1 cellular context compared by ENCODE assay signal in the genomic region with DNA sequence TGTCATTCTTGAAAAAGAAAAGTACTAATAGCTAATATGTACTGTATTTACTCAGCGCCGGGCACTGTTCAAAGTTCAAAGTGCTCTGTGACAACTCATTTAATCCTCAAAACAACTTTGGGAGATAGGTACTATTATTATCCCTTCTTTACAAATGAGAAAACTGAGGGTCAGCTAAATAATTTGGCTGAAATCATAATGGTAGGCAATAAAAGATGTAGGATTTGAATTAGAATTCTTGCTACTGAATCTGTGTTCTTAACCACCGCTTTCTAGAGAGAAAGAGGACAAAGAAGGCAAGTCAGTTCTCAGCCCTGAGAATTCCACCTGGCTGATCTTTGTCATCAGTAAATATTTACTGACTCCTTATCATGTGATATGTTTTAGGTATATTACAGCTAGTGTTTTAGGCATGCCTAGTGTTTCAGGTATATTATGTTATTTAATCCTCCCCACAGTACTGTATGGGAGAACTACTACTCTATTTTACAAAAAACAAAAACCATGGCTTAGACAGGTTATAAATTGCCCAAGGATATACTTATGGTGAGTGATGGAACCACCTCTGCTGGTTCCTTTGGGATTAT.
TF ChIP-seq lines count a peak whose summit lies in the region.

No MANE protein-coding gene starts in this region.

TF ChIP-seq in HepG2, 621 proteins besides CTCF, POLR2A, EP300 and RAD21 (continued from another document):
- TF ChIP-seq, protein P1, sequence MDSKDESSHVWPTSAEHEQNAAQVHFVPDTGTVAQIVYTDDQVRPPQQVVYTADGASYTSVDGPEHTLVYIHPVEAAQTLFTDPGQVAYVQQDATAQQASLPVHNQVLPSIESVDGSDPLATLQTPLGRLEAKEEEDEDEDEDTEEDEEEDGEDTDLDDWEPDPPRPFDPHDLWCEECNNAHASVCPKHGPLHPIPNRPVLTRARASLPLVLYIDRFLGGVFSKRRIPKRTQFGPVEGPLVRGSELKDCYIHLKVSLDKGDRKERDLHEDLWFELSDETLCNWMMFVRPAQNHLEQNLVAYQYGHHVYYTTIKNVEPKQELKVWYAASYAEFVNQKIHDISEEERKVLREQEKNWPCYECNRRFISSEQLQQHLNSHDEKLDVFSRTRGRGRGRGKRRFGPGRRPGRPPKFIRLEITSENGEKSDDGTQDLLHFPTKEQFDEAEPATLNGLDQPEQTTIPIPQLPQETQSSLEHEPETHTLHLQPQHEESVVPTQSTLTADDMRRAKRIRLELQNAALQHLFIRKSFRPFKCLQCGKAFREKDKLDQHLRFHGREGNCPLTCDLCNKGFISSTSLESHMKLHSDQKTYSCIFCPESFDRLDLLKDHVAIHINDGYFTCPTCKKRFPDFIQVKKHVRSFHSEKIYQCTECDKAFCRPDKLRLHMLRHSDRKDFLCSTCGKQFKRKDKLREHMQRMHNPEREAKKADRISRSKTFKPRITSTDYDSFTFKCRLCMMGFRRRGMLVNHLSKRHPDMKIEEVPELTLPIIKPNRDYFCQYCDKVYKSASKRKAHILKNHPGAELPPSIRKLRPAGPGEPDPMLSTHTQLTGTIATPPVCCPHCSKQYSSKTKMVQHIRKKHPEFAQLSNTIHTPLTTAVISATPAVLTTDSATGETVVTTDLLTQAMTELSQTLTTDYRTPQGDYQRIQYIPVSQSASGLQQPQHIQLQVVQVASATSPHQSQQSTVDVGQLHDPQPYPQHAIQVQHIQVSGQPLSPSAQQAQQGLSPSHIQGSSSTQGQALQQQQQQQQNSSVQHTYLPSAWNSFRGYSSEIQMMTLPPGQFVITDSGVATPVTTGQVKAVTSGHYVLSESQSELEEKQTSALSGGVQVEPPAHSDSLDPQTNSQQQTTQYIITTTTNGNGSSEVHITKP (CRISPR knock-in tag; IDR thresholded peaks at IDR 0.05; ENCODE audit: low read depth): no peak; the same call in 1 of the 2 replicates
- TF ChIP-seq, protein P2, sequence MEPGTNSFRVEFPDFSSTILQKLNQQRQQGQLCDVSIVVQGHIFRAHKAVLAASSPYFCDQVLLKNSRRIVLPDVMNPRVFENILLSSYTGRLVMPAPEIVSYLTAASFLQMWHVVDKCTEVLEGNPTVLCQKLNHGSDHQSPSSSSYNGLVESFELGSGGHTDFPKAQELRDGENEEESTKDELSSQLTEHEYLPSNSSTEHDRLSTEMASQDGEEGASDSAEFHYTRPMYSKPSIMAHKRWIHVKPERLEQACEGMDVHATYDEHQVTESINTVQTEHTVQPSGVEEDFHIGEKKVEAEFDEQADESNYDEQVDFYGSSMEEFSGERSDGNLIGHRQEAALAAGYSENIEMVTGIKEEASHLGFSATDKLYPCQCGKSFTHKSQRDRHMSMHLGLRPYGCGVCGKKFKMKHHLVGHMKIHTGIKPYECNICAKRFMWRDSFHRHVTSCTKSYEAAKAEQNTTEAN (CRISPR knock-in tag; conservative IDR thresholded peaks at IDR 0.05): peak; percentile 49; the same call in 1 of the 2 replicates
- TF ChIP-seq FOXJ3 (CRISPR knock-in tag; IDR thresholded peaks at IDR 0.05; ENCODE audit: borderline replicate concordance) (peak; percentile 98), PITX1 (CRISPR knock-in tag; IDR thresholded peaks at IDR 0.05) (peak; percentile 95), ATF7-NPFF (CRISPR knock-in tag; IDR thresholded peaks at IDR 0.05; ENCODE audit: low read depth) (peak; percentile 48; the same call in 1 of the 2 replicates), MAFK (conservative IDR thresholded peaks at IDR 0.05 in 1 of 2, IDR thresholded peaks at IDR 0.05 in 1 of 2; ENCODE audit: low read length in 2 of 2) (peak; percentile 40 to 51; a peak in 3 of 4 replicates), GABPB1 (CRISPR knock-in tag; IDR thresholded peaks at IDR 0.05) (no peak; the same call in 1 of the 2 replicates), HHEX (CRISPR knock-in tag; IDR thresholded peaks at IDR 0.05) (peak; percentile 68; the same call in 1 of the 2 replicates), NR2C2 (CRISPR knock-in tag; IDR thresholded peaks at IDR 0.05; ENCODE audit: borderline replicate concordance) (peak; percentile 46; the same call in 1 of the 2 replicates), EED (CRISPR knock-in tag; IDR thresholded peaks at IDR 0.05) (no peak), DNMT3B (CRISPR knock-in tag; conservative IDR thresholded peaks at IDR 0.05) (0 out of 2 replicates have a peak, but pooled peaks have one; percentile 63), FOSL2 (CRISPR knock-in tag; IDR thresholded peaks at IDR 0.05) (peak; percentile 63; the same call in 1 of the 2 replicates), IKZF1 (IDR thresholded peaks at IDR 0.05) (no peak), THYN1 (CRISPR knock-in tag; IDR thresholded peaks at IDR 0.05; ENCODE audit: borderline replicate concordance, low read depth) (no peak)
- TF ChIP-seq, protein P3, sequence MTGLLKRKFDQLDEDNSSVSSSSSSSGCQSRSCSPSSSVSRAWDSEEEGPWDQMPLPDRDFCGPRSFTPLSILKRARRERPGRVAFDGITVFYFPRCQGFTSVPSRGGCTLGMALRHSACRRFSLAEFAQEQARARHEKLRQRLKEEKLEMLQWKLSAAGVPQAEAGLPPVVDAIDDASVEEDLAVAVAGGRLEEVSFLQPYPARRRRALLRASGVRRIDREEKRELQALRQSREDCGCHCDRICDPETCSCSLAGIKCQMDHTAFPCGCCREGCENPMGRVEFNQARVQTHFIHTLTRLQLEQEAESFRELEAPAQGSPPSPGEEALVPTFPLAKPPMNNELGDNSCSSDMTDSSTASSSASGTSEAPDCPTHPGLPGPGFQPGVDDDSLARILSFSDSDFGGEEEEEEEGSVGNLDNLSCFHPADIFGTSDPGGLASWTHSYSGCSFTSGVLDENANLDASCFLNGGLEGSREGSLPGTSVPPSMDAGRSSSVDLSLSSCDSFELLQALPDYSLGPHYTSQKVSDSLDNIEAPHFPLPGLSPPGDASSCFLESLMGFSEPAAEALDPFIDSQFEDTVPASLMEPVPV (CRISPR knock-in tag; IDR thresholded peaks at IDR 0.05): no peak; the same call in 1 of the 2 replicates
- TF ChIP-seq, protein P4, sequence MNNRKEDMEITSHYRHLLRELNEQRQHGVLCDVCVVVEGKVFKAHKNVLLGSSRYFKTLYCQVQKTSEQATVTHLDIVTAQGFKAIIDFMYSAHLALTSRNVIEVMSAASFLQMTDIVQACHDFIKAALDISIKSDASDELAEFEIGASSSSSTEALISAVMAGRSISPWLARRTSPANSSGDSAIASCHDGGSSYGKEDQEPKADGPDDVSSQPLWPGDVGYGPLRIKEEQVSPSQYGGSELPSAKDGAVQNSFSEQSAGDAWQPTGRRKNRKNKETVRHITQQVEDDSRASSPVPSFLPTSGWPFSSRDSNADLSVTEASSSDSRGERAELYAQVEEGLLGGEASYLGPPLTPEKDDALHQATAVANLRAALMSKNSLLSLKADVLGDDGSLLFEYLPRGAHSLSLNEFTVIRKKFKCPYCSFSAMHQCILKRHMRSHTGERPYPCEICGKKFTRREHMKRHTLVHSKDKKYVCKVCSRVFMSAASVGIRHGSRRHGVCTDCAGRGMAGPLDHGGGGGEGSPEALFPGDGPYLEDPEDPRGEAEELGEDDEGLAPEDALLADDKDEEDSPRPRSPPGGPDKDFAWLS (CRISPR knock-in tag; IDR thresholded peaks at IDR 0.05; ENCODE audit: borderline replicate concordance): no peak; the same call in 1 of the 2 replicates
- TF ChIP-seq, protein P5, sequence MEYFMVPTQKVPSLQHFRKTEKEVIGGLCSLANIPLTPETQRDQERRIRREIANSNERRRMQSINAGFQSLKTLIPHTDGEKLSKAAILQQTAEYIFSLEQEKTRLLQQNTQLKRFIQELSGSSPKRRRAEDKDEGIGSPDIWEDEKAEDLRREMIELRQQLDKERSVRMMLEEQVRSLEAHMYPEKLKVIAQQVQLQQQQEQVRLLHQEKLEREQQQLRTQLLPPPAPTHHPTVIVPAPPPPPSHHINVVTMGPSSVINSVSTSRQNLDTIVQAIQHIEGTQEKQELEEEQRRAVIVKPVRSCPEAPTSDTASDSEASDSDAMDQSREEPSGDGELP (IDR thresholded peaks at IDR 0.05; ENCODE audit: borderline replicate concordance, low read depth): peak; percentile 81
- TF ChIP-seq, protein P6, sequence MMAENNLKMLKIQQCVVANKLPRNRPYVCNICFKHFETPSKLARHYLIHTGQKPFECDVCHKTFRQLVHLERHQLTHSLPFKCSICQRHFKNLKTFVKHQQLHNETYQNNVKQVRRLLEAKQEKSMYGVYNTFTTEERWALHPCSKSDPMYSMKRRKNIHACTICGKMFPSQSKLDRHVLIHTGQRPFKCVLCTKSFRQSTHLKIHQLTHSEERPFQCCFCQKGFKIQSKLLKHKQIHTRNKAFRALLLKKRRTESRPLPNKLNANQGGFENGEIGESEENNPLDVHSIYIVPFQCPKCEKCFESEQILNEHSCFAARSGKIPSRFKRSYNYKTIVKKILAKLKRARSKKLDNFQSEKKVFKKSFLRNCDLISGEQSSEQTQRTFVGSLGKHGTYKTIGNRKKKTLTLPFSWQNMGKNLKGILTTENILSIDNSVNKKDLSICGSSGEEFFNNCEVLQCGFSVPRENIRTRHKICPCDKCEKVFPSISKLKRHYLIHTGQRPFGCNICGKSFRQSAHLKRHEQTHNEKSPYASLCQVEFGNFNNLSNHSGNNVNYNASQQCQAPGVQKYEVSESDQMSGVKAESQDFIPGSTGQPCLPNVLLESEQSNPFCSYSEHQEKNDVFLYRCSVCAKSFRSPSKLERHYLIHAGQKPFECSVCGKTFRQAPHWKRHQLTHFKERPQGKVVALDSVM (CRISPR knock-in tag; IDR thresholded peaks at IDR 0.05): peak; percentile 45; the same call in 1 of the 2 replicates
- TF ChIP-seq, protein P7, sequence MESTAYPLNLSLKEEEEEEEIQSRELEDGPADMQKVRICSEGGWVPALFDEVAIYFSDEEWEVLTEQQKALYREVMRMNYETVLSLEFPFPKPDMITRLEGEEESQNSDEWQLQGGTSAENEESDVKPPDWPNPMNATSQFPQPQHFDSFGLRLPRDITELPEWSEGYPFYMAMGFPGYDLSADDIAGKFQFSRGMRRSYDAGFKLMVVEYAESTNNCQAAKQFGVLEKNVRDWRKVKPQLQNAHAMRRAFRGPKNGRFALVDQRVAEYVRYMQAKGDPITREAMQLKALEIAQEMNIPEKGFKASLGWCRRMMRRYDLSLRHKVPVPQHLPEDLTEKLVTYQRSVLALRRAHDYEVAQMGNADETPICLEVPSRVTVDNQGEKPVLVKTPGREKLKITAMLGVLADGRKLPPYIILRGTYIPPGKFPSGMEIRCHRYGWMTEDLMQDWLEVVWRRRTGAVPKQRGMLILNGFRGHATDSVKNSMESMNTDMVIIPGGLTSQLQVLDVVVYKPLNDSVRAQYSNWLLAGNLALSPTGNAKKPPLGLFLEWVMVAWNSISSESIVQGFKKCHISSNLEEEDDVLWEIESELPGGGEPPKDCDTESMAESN (CRISPR knock-in tag; conservative IDR thresholded peaks at IDR 0.05): 0 out of 2 replicates have a peak, but pooled peaks have one; percentile 35
- TF ChIP-seq, protein P8, sequence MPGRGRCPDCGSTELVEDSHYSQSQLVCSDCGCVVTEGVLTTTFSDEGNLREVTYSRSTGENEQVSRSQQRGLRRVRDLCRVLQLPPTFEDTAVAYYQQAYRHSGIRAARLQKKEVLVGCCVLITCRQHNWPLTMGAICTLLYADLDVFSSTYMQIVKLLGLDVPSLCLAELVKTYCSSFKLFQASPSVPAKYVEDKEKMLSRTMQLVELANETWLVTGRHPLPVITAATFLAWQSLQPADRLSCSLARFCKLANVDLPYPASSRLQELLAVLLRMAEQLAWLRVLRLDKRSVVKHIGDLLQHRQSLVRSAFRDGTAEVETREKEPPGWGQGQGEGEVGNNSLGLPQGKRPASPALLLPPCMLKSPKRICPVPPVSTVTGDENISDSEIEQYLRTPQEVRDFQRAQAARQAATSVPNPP (CRISPR knock-in tag; IDR thresholded peaks at IDR 0.05): no peak; the same call in 1 of the 2 replicates
